In the genomic region with DNA sequence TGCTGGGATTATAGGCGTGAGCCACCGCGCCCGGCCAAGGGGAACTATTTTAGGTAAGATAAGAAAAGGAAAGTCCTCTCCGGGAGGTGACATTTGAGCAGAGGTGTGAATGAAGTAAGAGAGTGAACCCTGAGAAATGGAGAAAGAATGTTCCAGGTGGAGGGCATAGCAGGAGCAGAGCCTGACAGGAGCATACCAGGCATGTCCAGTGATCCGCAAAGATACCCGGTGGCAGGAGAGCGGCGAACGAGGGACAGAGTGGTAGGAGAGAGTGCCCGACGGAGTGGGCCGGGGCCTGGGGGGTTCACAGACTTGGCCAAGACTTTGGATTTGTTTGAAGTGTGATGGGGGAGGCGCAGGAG, we compare ENCODE assay signal across 22 cellular contexts.
"Had no signal": no experiment of that assay in that cellular context is flagged by ENCODE, and none has a peak within 500 bp of the region (broad histone marks: within the 10 kb centered on the region; RNA-seq: fewer than 3 reads in every experiment).

No MANE protein-coding gene starts in this region.

- H3K4me3 ChIP-seq: colonic mucosa, gastrocnemius medialis, left lung, ovary, psoas muscle, skin epidermis, spleen, thoracic aorta, transverse colon, vagina had no signal

- DNase-seq: colonic mucosa; effector CD8-positive, alpha-beta T cell; endodermal cell; foreskin fibroblast; gastrocnemius medialis; head of caudate nucleus; left cardiac atrium; left lung; naive thymus-derived CD8-positive, alpha-beta T cell; nucleus accumbens; ovary; psoas muscle; right cardiac atrium; spleen; stimulated activated CD4-positive, alpha-beta T cell treated with anti-CD3 and anti-CD28 coated beads, Interleukin-4, amount 100 ng/mL, for 4 hours; transverse colon had no signal

- H3K36me3 ChIP-seq: colonic mucosa, gastrocnemius medialis, left lung, ovary, spleen, thoracic aorta, transverse colon, vagina had no signal

- H3K27me3 ChIP-seq: colonic mucosa, left lung, ovary, vagina had no signal

- H3K9me3 ChIP-seq: colonic mucosa, gastrocnemius medialis, left lung, ovary, psoas muscle, spleen, thoracic aorta, transverse colon, vagina had no signal

- H3K4me1 ChIP-seq: colonic mucosa, gastrocnemius medialis, psoas muscle, transverse colon, vagina had no signal

- ATAC-seq: esophagus mucosa; gastrocnemius medialis; left cardiac atrium; naive thymus-derived CD8-positive, alpha-beta T cell; psoas muscle; right cardiac atrium; stimulated activated memory B cell treated with anti-CD40 and anti-IgM and Interleukin-4, amounts not matched to agents 10 μg/mL and 1 μg/mL and 100 μg/mL, for 72 hours had no signal

- H3K27ac ChIP-seq: colonic mucosa, epithelial cell of prostate, gastrocnemius medialis, ovary, psoas muscle, skin epidermis, thoracic aorta, transverse colon, vagina had no signal
